In the genomic region with DNA sequence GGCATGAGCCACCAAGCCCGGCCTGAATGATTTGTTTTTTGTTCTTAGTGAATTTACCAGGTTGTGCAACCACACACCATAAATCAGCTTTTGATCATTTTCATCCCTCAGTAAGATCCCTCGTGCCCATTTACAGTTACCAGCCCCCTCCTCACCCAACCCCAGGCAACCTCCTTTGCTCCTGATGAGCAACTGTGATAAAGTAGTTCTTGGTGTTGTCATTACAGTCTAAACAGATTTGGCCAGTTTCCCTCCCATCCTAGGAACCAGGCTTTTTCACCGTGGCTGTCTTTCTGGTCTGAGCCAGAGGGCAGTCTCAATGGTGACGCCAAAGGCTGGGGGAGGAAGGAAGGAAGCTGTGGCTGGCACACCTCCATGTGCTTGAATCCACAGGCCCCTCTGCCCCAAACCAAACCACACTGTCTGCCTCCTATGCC, we compare ENCODE assay signal across 10 cellular contexts.
DNase-seq lines count a peak whose midpoint lies in the region; ATAC-seq lines count a peak whose summit lies in the region.
"Had no signal": no experiment of that assay in that cellular context is flagged by ENCODE, and none has a peak within 500 bp of the region (broad histone marks: within the 10 kb centered on the region; RNA-seq: fewer than 3 reads in every experiment).

No MANE protein-coding gene starts in this region.

- no peak overlapping the region for H2AK5ac ChIP-seq in mesendoderm (ENCODE audit: low read length)

- H2BK120ac ChIP-seq in mesendoderm (ENCODE audit: low read depth, low read length), result no peak overlapping the region

- ATAC-seq in activated naive CD8-positive, alpha-beta T cell treated with anti-CD3 and anti-CD28 coated beads, Interleukin-2, amount 50 U/mL, for 24 hours, result peak; percentile 53
- ATAC-seq: mucosa of descending colon had no signal

- H3K4ac ChIP-seq in mesendoderm (ENCODE audit: low read depth, low read length), result no peak overlapping the region

- H3K27me3 ChIP-seq in mesendoderm (ENCODE audit: insufficient read depth, low read length, poor library complexity) (no peaks in the 10 kb centered on the region), HAP-1 (ENCODE audit: low read depth) (no peaks in the 10 kb centered on the region)

- H3K4me2 ChIP-seq in mesendoderm (ENCODE audit: low read length), result no peak overlapping the region

- no peak overlapping the region for H4K5ac ChIP-seq in mesendoderm (ENCODE audit: low read length)

- no peaks in the 10 kb centered on the region for H3K9me3 ChIP-seq in HAP-1
- H3K9me3 ChIP-seq: mucosa of descending colon had no signal

- H3K18ac ChIP-seq in mesendoderm (ENCODE audit: low read length), result no peak overlapping the region

- no peak overlapping the region for H3K9ac ChIP-seq in mesendoderm (ENCODE audit: low read length)

- peaks cover 11% of the 10 kb centered on the region for H3K4me1 Mint-ChIP-seq in activated naive CD8-positive, alpha-beta T cell treated with anti-CD3 and anti-CD28 coated beads, Interleukin-2, amount 50 U/mL, for 24 hours

- H3K23ac ChIP-seq in mesendoderm (ENCODE audit: low read length), result no peak overlapping the region

- H3K36me3 ChIP-seq in mesendoderm (ENCODE audit: control insufficient read depth, insufficient read depth, low read length), result no peaks in the 10 kb centered on the region
- H3K36me3 ChIP-seq in HAP-1 (replicated peaks), result no peaks in the 10 kb centered on the region

- H2BK15ac ChIP-seq in mesendoderm (replicated peaks; ENCODE audit: low read depth), result no peak overlapping the region

- H3K4me3 ChIP-seq in mesendoderm (ENCODE audit: low read length) (no peak overlapping the region), HAP-1 (no peak overlapping the region)
- H3K4me3 ChIP-seq: mucosa of descending colon had no signal

- H3K36me3 Mint-ChIP-seq in activated naive CD8-positive, alpha-beta T cell treated with anti-CD3 and anti-CD28 coated beads, Interleukin-2, amount 50 U/mL, for 24 hours (ENCODE audit: low read depth), result no peaks in the 10 kb centered on the region

- H3K4me3 Mint-ChIP-seq in activated naive CD8-positive, alpha-beta T cell treated with anti-CD3 and anti-CD28 coated beads, Interleukin-2, amount 50 U/mL, for 24 hours, result no peak overlapping the region

- H3K27ac Mint-ChIP-seq in activated naive CD8-positive, alpha-beta T cell treated with anti-CD3 and anti-CD28 coated beads, Interleukin-2, amount 50 U/mL, for 24 hours, result no peak overlapping the region
- H3K27ac Mint-ChIP-seq: activated naive CD4-positive, alpha-beta T cell treated with anti-CD3 and anti-CD28 coated beads, Interleukin-2, amount 50 U/mL, for 72 hours had no signal

- H3K27me3 Mint-ChIP-seq in activated naive CD8-positive, alpha-beta T cell treated with anti-CD3 and anti-CD28 coated beads, Interleukin-2, amount 50 U/mL, for 24 hours, result no peaks in the 10 kb centered on the region

- H3K79me1 ChIP-seq in mesendoderm (ENCODE audit: low read length), result no peaks in the 10 kb centered on the region

- H3K4me1 ChIP-seq in mesendoderm (ENCODE audit: control insufficient read depth, low read depth, low read length) (peaks cover 3% of the 10 kb centered on the region), HAP-1 (peaks cover 23% of the 10 kb centered on the region)

- H3K79me2 ChIP-seq in mesendoderm (ENCODE audit: control insufficient read depth, insufficient read depth, low read length), result no peaks in the 10 kb centered on the region

- in situ Hi-C loops in HAP-1 (cut with MboI; ENCODE audit: low sequenced_read_pairs), result no loop called here

- H3K9me3 Mint-ChIP-seq in activated naive CD8-positive, alpha-beta T cell treated with anti-CD3 and anti-CD28 coated beads, Interleukin-2, amount 50 U/mL, for 24 hours, result no peaks in the 10 kb centered on the region

- no peak overlapping the region for H2BK5ac ChIP-seq in mesendoderm (ENCODE audit: low read length)

- WGBS in mesendoderm (ENCODE audit: extremely low coverage, insufficient coverage, low lambda C conversion rate), result no CpG with 5 or more reads among the region's 4 CpGs

- H4K8ac ChIP-seq in mesendoderm (ENCODE audit: low read depth, low read length), result no peak overlapping the region

- DNase-seq in CD1c-positive myeloid dendritic cell (ENCODE audit: extremely low spot score) (peak; percentile 24), NOMO-1 (lab: John Stamatoyannopoulos, UW; ENCODE audit: unreplicated experiment in 2 of 2) (peak; percentile 54 to 58), mesendoderm (peak; percentile 45), NCI-H2171 (lab: John Stamatoyannopoulos, UW) (no peak), HAP-1 (ENCODE audit: low spot score in 2 of 2) (no peak), iPS-NIHi11 (ENCODE audit: low spot score) (no peak), mucosa of gallbladder (ENCODE audit: low spot score) (no peak)
- peak; percentile 45 for DNase-seq in activated naive CD8-positive, alpha-beta T cell treated with anti-CD3 and anti-CD28 coated beads, Interleukin-2, amount 50 U/mL, for 24 hours

- H3K27ac ChIP-seq in mesendoderm (ENCODE audit: low read depth, low read length), result no peak overlapping the region

- H3K56ac ChIP-seq in mesendoderm (ENCODE audit: low read length), result no peak overlapping the region

Comparison
In these comparisons a context has a peak if more than half of its experiments do, and no peak if none do; other contexts are left out.
1. DNase-seq: peak in CD1c-positive myeloid dendritic cell (single experiment), NOMO-1 (2 of 2), activated naive CD8-positive, alpha-beta T cell treated with anti-CD3 and anti-CD28 coated beads, Interleukin-2, amount 50 U/mL, for 24 hours (single experiment) and mesendoderm (single experiment); none in NCI-H2171 (single experiment), HAP-1 (0 of 2), iPS-NIHi11 (single experiment) and mucosa of gallbladder (single experiment).